ENCODE assay signal across 23 cellular contexts in the genomic region with DNA sequence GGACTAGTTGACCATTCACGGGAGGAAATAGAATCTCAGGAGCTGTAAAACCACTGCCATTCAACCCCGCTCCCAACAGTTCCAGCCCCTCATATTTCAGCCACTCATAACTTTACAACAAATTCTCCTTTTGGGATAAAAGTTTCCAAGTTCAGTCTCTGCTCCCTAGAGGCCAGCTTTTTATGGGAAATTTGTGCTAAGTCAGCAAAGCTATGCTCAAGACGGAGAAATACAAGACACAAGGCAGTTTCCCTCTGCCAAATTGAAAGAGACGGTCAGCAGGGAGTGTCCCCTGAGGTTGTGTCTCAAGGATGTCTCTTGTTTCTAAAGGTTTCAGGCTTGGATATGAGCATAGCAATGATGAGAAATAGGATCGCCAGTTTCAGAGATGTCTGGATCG.
"Had no signal": no experiment of that assay in that cellular context is flagged by ENCODE, and none has a peak within 500 bp of the region (broad histone marks: within the 10 kb centered on the region; RNA-seq: fewer than 3 reads in every experiment).

No MANE protein-coding gene starts in this region.

- FAIRE-seq: colon, endothelial cell of umbilical vein, frontal cortex, islet of Langerhans, keratinocyte had no signal

- H3K36me3 ChIP-seq: esophagus muscularis mucosa, heart right ventricle, left lung, lower lobe of right lung had no signal

- H3K4me3 Mint-ChIP-seq: mesothelial cell of epicardium had no signal

- H3K9me3 Mint-ChIP-seq: mesothelial cell of epicardium had no signal

- H3K4me3 ChIP-seq: coronary artery, dorsolateral prefrontal cortex, esophagus muscularis mucosa, heart right ventricle, left lung, lower lobe of right lung, mucosa of descending colon had no signal

- H3K36me3 Mint-ChIP-seq: mesothelial cell of epicardium had no signal

- H3K27ac Mint-ChIP-seq: mesothelial cell of epicardium had no signal

- DNase-seq: dermis blood vessel endothelial cell; dorsolateral prefrontal cortex; effector CD4-positive, alpha-beta T cell; effector memory CD4-positive, alpha-beta T cell; foreskin keratinocyte; glutamatergic neuron; head of caudate nucleus; heart right ventricle; hippocampal formation; left cardiac atrium; left lung; left ventricle myocardium superior; lower lobe of right lung; mesenchymal stem cell; mucosa of descending colon had no signal

- ATAC-seq: foreskin keratinocyte, heart right ventricle, left cardiac atrium, left lung, left ventricle myocardium superior, lower lobe of right lung, mucosa of descending colon had no signal

- H3K4me1 ChIP-seq: esophagus muscularis mucosa, foreskin keratinocyte, heart right ventricle, left lung, lower lobe of right lung had no signal

- H3K27me3 ChIP-seq: esophagus muscularis mucosa, foreskin keratinocyte, heart right ventricle, left lung had no signal

- H3K9me3 ChIP-seq: esophagus muscularis mucosa, heart right ventricle, left lung, lower lobe of right lung, mucosa of descending colon had no signal

- H3K27ac ChIP-seq: coronary artery, dorsolateral prefrontal cortex, esophagus muscularis mucosa, foreskin keratinocyte, heart right ventricle, left lung, lower lobe of right lung had no signal
